Comparison of ENCODE assay signal across 25 cellular contexts in the genomic region with DNA sequence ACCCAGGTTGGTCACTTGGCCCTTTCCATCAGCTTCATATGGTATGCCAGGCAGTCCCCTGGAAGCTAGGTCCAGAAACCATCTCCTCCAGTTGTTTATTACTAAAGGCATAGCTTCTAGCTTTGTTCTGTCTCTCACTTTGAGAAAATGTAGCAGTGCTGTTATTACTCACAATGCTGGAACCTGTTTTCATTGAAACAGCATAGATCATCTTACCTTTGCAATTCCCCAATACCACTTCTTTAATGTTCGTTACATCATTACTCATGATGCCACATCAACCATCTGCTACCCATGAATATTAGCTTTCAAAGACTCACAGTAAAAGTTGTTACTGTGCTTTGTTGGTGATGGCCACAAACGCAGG.
DNase-seq lines count a peak whose midpoint lies in the region; ATAC-seq, FAIRE-seq and TF ChIP-seq lines count a peak whose summit lies in the region.
"Had no signal": no experiment of that assay in that cellular context is flagged by ENCODE, and none has a peak within 500 bp of the region (broad histone marks: within the 10 kb centered on the region; RNA-seq: fewer than 3 reads in every experiment).

No MANE protein-coding gene starts in this region.

- TF ChIP-seq CTCF in D721Med (IDR thresholded peaks at IDR 0.05; ENCODE audit: insufficient read depth, missing control alignments) = no peak
- TF ChIP-seq CTCF in keratinocyte (optimal IDR thresholded peaks at IDR 0.05 in 1 of 3, IDR thresholded peaks at IDR 0.05 in 1 of 3, conservative IDR thresholded peaks at IDR 0.05 in 1 of 3; ENCODE audit: extremely low read depth in 1 of 3, insufficient read depth in 2 of 3, low read length in 3 of 3) = no peak
- no peak for TF ChIP-seq CTCF in heart right ventricle (IDR thresholded peaks at IDR 0.05)

- TF ChIP-seq POLR2A in GM12891 (IDR thresholded peaks at IDR 0.05; ENCODE audit: low read depth, low read length) = no peak

- WGBS in heart right ventricle, 2 donors = 89% methylated on average over 2 of the region's 2 CpGs

- H3K36me3 ChIP-seq in keratinocyte (ENCODE audit: control insufficient read depth in 2 of 2, extremely low read depth in 1 of 2, insufficient read depth in 2 of 2, low read length in 2 of 2) = no peaks in the 10 kb centered on the region
- no peaks in the 10 kb centered on the region for H3K36me3 ChIP-seq in heart right ventricle
- H3K36me3 ChIP-seq: BLaER1 treated with 17β-estradiol and CSF1 and Interleukin-3, amounts not matched to agents 10 nM and 100 nM had no signal

- DNase-seq in D721Med (ENCODE audit: insufficient read length, low spot score) (no peak), GM12891 (ENCODE audit: insufficient read length, low spot score) (no peak), NCI-H69 (lab: John Stamatoyannopoulos, UW) (peak; percentile 48), keratinocyte (ENCODE audit: low read depth, low spot score) (no peak), heart right ventricle (no peak), AG20443 (ENCODE audit: low spot score) (no peak)
- DNase-seq in activated naive CD8-positive, alpha-beta T cell treated with anti-CD3 and anti-CD28 coated beads, Interleukin-2, amount 50 U/mL, for 24 hours = no peak
- DNase-seq: AML-193; CD4-positive, alpha-beta T cell; DMS79 treated with DMSO at 0.1 percent for 48 hours; GF-D8; Karpas-422; NCI-H1092 treated with DMSO at 0.1 percent for 48 hours; NCI-H1436; NCI-H187; NCI-H2081 treated with DMSO at 0.1 percent for 48 hours; NCI-H2227 treated with DMSO at 0.1 percent for 48 hours; NCI-H510A; NCI-H748 treated with DMSO at 0.1 percent for 48 hours; SK-N-SH; SW 1271 had no signal

- no peak overlapping the region for H3K27ac ChIP-seq in keratinocyte (ENCODE audit: control insufficient read depth, insufficient read depth, low read length)
- H3K27ac ChIP-seq in heart right ventricle = no peak overlapping the region
- H3K27ac ChIP-seq: BLaER1 treated with 17β-estradiol and CSF1 and Interleukin-3, amounts not matched to agents 10 nM and 100 nM had no signal

- H3K4me2 ChIP-seq in keratinocyte (ENCODE audit: control insufficient read depth, extremely low read depth, insufficient read depth, low read depth, low read length) = no peak overlapping the region
- H3K4me2 ChIP-seq: BLaER1 treated with 17β-estradiol and CSF1 and Interleukin-3, amounts not matched to agents 10 nM and 100 nM; SK-N-SH had no signal

- H3K4me3 Mint-ChIP-seq in activated naive CD8-positive, alpha-beta T cell treated with anti-CD3 and anti-CD28 coated beads, Interleukin-2, amount 50 U/mL, for 24 hours = no peak overlapping the region
- H3K4me3 Mint-ChIP-seq: CD4-positive, alpha-beta T cell had no signal

- ATAC-seq in activated naive CD8-positive, alpha-beta T cell treated with anti-CD3 and anti-CD28 coated beads, Interleukin-2, amount 50 U/mL, for 24 hours = no peak
- no peak for ATAC-seq in heart right ventricle
- ATAC-seq: HCT116 had no signal

- no peak overlapping the region for H3K9ac ChIP-seq in keratinocyte (ENCODE audit: control insufficient read depth, extremely low read depth, insufficient read depth, low read length)
- H3K9ac ChIP-seq: BLaER1 treated with 17β-estradiol and CSF1 and Interleukin-3, amounts not matched to agents 10 nM and 100 nM; SK-N-SH had no signal

- dilution Hi-C loops in keratinocyte (cut with MboI; ENCODE audit: extremely low pct_ligation_motif_present, low sequenced_read_pairs) = no loop called here

- intact Hi-C loops in heart right ventricle (cut with DNase I) = no loop called here

- no peaks in the 10 kb centered on the region for H3K4me1 ChIP-seq in keratinocyte (ENCODE audit: control insufficient read depth, extremely low read depth, insufficient read depth, low read length)
- no peaks in the 10 kb centered on the region for H3K4me1 ChIP-seq in heart right ventricle
- H3K4me1 ChIP-seq: BLaER1 treated with 17β-estradiol and CSF1 and Interleukin-3, amounts not matched to agents 10 nM and 100 nM had no signal

- H3K27ac Mint-ChIP-seq in activated naive CD8-positive, alpha-beta T cell treated with anti-CD3 and anti-CD28 coated beads, Interleukin-2, amount 50 U/mL, for 24 hours = no peak overlapping the region
- H3K27ac Mint-ChIP-seq: CD4-positive, alpha-beta T cell had no signal

- H3K27me3 ChIP-seq in keratinocyte (ENCODE audit: control insufficient read depth, extremely low read depth, insufficient read depth, low read length) (no peaks in the 10 kb centered on the region), heart right ventricle (no peaks in the 10 kb centered on the region)
- H3K27me3 ChIP-seq: BLaER1 treated with 17β-estradiol and CSF1 and Interleukin-3, amounts not matched to agents 10 nM and 100 nM had no signal

- H3K4me1 Mint-ChIP-seq in activated naive CD8-positive, alpha-beta T cell treated with anti-CD3 and anti-CD28 coated beads, Interleukin-2, amount 50 U/mL, for 24 hours = no peaks in the 10 kb centered on the region

- peaks cover 15% of the 10 kb centered on the region for H3K27me3 Mint-ChIP-seq in activated naive CD8-positive, alpha-beta T cell treated with anti-CD3 and anti-CD28 coated beads, Interleukin-2, amount 50 U/mL, for 24 hours
- H3K27me3 Mint-ChIP-seq: CD4-positive, alpha-beta T cell had no signal

- no peaks in the 10 kb centered on the region for H3K36me3 Mint-ChIP-seq in activated naive CD8-positive, alpha-beta T cell treated with anti-CD3 and anti-CD28 coated beads, Interleukin-2, amount 50 U/mL, for 24 hours (ENCODE audit: low read depth)

- peak; percentile 77 for FAIRE-seq in D721Med (lab: Jason Lieb, UNC)
- peak; percentile 47 for FAIRE-seq in GM12891 (lab: Jason Lieb, UNC)
- peak; percentile 48 for FAIRE-seq in keratinocyte (lab: Jason Lieb, UNC)
- FAIRE-seq: A204.1, GM19239 had no signal

- H3K79me2 ChIP-seq in keratinocyte (ENCODE audit: control insufficient read depth, insufficient read depth, low read length) = no peaks in the 10 kb centered on the region

- no peak overlapping the region for H2AFZ ChIP-seq in keratinocyte (ENCODE audit: control insufficient read depth, low read length)

- H3K9me1 ChIP-seq in keratinocyte (ENCODE audit: control insufficient read depth, extremely low read depth, insufficient read depth, low read length) = no peaks in the 10 kb centered on the region

- H3K4me3 ChIP-seq in keratinocyte (ENCODE audit: control insufficient read depth in 2 of 3, extremely low read depth in 1 of 3, insufficient read depth in 2 of 3, low read depth in 1 of 3, low read length in 3 of 3) (no peak overlapping the region), heart right ventricle (no peak overlapping the region)
- H3K4me3 ChIP-seq: BLaER1 treated with 17β-estradiol and CSF1 and Interleukin-3, amounts not matched to agents 10 nM and 100 nM had no signal

- H4K20me1 ChIP-seq in keratinocyte (ENCODE audit: control insufficient read depth, extremely low read depth, insufficient read depth, low read length) = no peaks in the 10 kb centered on the region
- H4K20me1 ChIP-seq: BLaER1 treated with 17β-estradiol and CSF1 and Interleukin-3, amounts not matched to agents 10 nM and 100 nM had no signal

- H3K9me3 ChIP-seq in keratinocyte (ENCODE audit: control insufficient read depth, low read depth, low read length) (no peaks in the 10 kb centered on the region), heart right ventricle (no peaks in the 10 kb centered on the region)
- H3K9me3 ChIP-seq: BLaER1 treated with 17β-estradiol and CSF1 and Interleukin-3, amounts not matched to agents 10 nM and 100 nM; SK-N-SH had no signal

- no peaks in the 10 kb centered on the region for H3K9me3 Mint-ChIP-seq in activated naive CD8-positive, alpha-beta T cell treated with anti-CD3 and anti-CD28 coated beads, Interleukin-2, amount 50 U/mL, for 24 hours
- H3K9me3 Mint-ChIP-seq: CD4-positive, alpha-beta T cell had no signal

TF ChIP-seq in GM12891, 5 proteins besides CTCF, POLR2A, EP300 and RAD21:
- TF ChIP-seq PAX5 (IDR thresholded peaks at IDR 0.05; ENCODE audit: insufficient read depth, low read length, severe bottlenecking) (no peak), POU2F2 (IDR thresholded peaks at IDR 0.05; ENCODE audit: low read depth, low read length) (no peak), POLR2AphosphoS5 (IDR thresholded peaks at IDR 0.05; ENCODE audit: low read depth, low read length) (no peak), SPI1 (IDR thresholded peaks at IDR 0.05; ENCODE audit: low read depth, low read length) (no peak), TAF1 (IDR thresholded peaks at IDR 0.05; ENCODE audit: low read depth, low read length) (no peak)
